ENCODE assay signal across 1 cellular context in the genomic region with DNA sequence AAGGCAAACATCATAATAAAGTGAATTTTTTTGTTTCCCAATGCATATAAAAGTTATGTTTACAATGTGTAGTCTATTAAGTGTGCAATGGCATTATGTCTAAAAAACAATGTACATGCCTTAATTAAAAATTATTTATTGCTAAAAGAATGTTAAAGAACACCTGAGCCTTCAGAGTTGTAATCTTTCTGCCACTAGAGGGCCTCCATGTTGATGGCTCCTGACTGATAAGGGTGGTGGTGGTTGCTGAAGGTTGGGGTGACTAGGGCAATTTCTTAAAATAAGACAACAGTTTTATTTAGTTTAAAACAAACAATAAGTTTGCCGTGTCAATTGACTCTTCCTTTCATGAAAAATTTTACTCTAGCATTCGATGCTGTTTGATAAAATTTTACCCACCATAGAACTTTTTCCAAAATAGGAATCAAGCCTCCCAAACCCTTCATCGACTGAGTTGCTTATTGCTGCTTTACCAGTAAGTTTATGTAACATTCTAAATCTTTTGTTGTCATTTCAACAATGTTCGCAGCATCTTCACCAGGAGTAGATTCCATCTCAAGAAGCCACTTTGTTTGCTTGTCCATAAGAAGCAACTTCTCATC.
A peak's percentile ranks its signal among the peaks of the same experiment; 100 is the strongest.
TF ChIP-seq lines count a peak whose summit lies in the region.

No MANE protein-coding gene starts in this region.

TF ChIP-seq in K562, 482 proteins besides CTCF, POLR2A, EP300 and RAD21 (continued from another document):
- peak; percentile 22; the same call in 1 of the 2 replicates for TF ChIP-seq DPF2 (IDR thresholded peaks at IDR 0.05)
- TF ChIP-seq SMC3 (conservative IDR thresholded peaks at IDR 0.05; ENCODE audit: insufficient read depth, low read depth, low read length), result peak; percentile 62; the same call in 1 of the 2 replicates
- TF ChIP-seq, protein P1, sequence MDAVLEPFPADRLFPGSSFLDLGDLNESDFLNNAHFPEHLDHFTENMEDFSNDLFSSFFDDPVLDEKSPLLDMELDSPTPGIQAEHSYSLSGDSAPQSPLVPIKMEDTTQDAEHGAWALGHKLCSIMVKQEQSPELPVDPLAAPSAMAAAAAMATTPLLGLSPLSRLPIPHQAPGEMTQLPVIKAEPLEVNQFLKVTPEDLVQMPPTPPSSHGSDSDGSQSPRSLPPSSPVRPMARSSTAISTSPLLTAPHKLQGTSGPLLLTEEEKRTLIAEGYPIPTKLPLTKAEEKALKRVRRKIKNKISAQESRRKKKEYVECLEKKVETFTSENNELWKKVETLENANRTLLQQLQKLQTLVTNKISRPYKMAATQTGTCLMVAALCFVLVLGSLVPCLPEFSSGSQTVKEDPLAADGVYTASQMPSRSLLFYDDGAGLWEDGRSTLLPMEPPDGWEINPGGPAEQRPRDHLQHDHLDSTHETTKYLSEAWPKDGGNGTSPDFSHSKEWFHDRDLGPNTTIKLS (IDR thresholded peaks at IDR 0.05; ENCODE audit: borderline replicate concordance, low read depth), result no peak
- TF ChIP-seq YY1 (IDR thresholded peaks at IDR 0.05; ENCODE audit: borderline replicate concordance in 1 of 3, control insufficient read depth in 1 of 3, extremely low read depth in 1 of 3, insufficient read depth in 3 of 3, insufficient read length in 1 of 3, insufficient replicate concordance in 2 of 3, low read depth in 1 of 3, low read length in 2 of 3), result no peak
- TF ChIP-seq GATAD2B (IDR thresholded peaks at IDR 0.05; ENCODE audit: borderline replicate concordance), result peak; percentile 19; the same call in 1 of the 2 replicates
- TF ChIP-seq PHF21A (IDR thresholded peaks at IDR 0.05; ENCODE audit: borderline replicate concordance, low read depth), result no peak
